17 cellular contexts compared by ENCODE assay signal in the genomic region with DNA sequence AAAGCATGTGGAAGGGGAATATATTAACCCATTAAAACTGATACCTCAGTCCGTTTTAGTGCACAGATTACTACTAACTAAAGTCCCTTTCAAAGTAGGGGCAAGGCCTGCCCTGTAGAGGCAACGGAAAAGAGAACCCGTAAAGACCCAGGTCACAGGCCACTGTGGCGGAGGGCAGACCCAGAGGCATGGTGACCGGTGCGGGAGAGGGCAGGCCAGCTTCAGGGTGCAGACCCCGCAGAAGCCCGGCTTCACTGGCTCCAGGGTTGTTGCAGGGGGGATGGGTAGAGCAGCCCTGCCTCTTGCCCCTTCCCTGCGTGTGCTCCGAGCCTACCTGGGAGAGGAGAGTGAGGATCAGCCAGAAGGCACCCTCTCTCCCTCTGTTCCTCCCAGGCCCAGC. TPM values are rescaled to one million over a fixed set of nuclear protein-coding genes. Genes with fewer than 3 reads are reported as not detected.
"Had no signal": no experiment of that assay in that cellular context is flagged by ENCODE, and none has a peak within 500 bp of the region (broad histone marks: within the 10 kb centered on the region; RNA-seq: fewer than 3 reads in every experiment).

No MANE protein-coding gene starts in this region.

- DNase-seq: cortex of kidney; effector memory CD4-positive, alpha-beta T cell; left cardiac atrium; left ventricle myocardium inferior; mesendoderm; naive B cell; stimulated activated CD4-positive, alpha-beta T cell treated with anti-CD3 and anti-CD28 coated beads, Interleukin-12 subunit alpha, Interleukin-12 subunit beta, amount 100 ng/mL, for 4 hours; stomach; thyroid gland; uterus had no signal

- H3K27me3 ChIP-seq: heart left ventricle, thyroid gland, uterus had no signal

- H3K27ac ChIP-seq: heart left ventricle, left ventricle myocardium inferior, skin epidermis, stomach, thyroid gland, uterus had no signal

- H3K4me1 ChIP-seq: uterus had no signal

- H3K9me3 ChIP-seq: heart left ventricle, left ventricle myocardium inferior, stomach, thyroid gland, uterus had no signal

- H3K4me3 ChIP-seq: heart left ventricle, left ventricle myocardium inferior, skin epidermis, stomach, thyroid gland, uterus had no signal

- H3K36me3 ChIP-seq: heart left ventricle, left ventricle myocardium inferior, stomach, thyroid gland, uterus had no signal

RNA-seq across cellular contexts. Expression of a gene that starts 17.7 kb away (rescaled TPM):
- total RNA-seq: fibroblast of lung, glomerular endothelial cell, lung microvascular endothelial cell, pulmonary artery endothelial cell had no signal
- polyA plus RNA-seq: fibroblast of lung, keratinocyte had no signal
